1 cellular context compared by ENCODE assay signal in the genomic region with DNA sequence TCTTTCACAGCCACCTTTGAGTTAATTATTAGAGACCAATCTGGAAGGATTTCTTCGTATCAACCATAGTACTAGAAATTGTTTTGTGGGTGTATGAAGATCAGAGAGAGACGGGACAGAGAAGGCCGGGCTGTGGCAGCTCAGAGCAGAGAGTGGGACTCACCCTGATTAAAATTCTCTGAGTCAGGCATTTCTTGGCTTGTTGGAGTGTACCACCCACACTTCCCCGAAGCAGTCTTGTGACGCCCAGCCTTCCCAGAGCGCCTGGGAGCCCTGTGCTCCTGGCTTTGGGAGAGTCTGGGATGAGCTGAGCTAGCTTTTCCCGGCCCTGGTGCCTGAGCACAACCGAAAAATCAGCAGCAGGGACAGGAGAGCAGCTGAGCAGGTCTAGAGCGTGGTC.
A peak's percentile ranks its signal among the peaks of the same experiment; 100 is the strongest.
TF ChIP-seq lines count a peak whose summit lies in the region.

No MANE protein-coding gene starts in this region.

TF ChIP-seq in IMR-90, 13 proteins besides CTCF, POLR2A, EP300 and RAD21 (continued from another document):
- TF ChIP-seq, protein P1, sequence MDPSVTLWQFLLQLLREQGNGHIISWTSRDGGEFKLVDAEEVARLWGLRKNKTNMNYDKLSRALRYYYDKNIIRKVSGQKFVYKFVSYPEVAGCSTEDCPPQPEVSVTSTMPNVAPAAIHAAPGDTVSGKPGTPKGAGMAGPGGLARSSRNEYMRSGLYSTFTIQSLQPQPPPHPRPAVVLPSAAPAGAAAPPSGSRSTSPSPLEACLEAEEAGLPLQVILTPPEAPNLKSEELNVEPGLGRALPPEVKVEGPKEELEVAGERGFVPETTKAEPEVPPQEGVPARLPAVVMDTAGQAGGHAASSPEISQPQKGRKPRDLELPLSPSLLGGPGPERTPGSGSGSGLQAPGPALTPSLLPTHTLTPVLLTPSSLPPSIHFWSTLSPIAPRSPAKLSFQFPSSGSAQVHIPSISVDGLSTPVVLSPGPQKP (IDR thresholded peaks at IDR 0.05; ENCODE audit: borderline replicate concordance, low read depth, low read length), result no peak
- TF ChIP-seq FOS (IDR thresholded peaks at IDR 0.05; ENCODE audit: low read depth, low read length), result peak; percentile 28; the same call in 1 of the 2 replicates
- TF ChIP-seq RCOR1 (IDR thresholded peaks at IDR 0.05; ENCODE audit: insufficient replicate concordance, low read length), result no peak
- no peak for TF ChIP-seq MAZ (IDR thresholded peaks at IDR 0.05; ENCODE audit: borderline replicate concordance, low read depth, low read length)
- TF ChIP-seq RFX5 (IDR thresholded peaks at IDR 0.05; ENCODE audit: low read depth, low read length), result no peak
- no peak for TF ChIP-seq CEBPB (IDR thresholded peaks at IDR 0.05; ENCODE audit: low read depth, low read length)
- peak; percentile 14; the same call in 1 of the 2 replicates for TF ChIP-seq SMC3 (IDR thresholded peaks at IDR 0.05; ENCODE audit: low read depth, low read length)
